ENCODE assay signal across 8 cellular contexts in the genomic region with DNA sequence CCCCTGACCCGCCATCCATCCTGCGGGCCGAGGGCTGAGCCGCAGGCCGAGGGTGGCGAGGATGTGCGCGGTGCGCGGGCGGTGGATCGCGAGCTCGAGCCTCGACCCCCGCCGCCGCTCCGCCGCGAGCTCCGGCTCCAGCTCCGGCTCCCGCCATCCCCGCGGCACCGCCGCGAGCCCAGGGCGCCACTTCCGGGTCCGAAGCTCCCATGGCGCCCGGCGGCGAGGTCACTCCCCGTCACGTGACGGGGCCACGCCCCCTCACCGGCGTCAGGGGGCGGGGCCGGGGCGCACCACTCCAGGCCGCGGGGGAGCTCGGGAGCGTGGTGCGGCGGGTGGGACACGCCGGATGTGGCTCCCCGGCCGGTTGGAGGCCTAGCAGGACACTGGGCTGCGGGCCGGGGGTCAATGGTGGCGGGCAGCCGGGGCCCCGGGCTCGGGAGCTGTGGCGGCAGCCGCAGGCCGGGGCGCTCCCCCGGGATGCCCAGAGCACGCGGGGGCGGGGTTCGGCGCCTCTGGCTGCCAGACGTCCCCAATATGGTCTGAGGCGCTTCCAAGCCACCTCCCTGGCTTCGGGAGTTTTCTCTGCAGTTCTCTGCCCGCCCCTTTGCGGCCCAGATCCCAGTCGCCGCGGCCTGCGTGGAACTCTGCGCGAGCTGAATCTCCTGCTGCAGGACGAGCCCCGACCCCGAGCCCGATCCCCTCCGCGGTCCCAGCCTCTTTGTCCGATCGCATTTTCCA. TPM values are rescaled to one million over a fixed set of nuclear protein-coding genes. Genes with fewer than 3 reads are reported as not detected.
DNase-seq lines count a peak whose midpoint lies in the region; ATAC-seq and TF ChIP-seq lines count a peak whose summit lies in the region.

A gene with protein sequence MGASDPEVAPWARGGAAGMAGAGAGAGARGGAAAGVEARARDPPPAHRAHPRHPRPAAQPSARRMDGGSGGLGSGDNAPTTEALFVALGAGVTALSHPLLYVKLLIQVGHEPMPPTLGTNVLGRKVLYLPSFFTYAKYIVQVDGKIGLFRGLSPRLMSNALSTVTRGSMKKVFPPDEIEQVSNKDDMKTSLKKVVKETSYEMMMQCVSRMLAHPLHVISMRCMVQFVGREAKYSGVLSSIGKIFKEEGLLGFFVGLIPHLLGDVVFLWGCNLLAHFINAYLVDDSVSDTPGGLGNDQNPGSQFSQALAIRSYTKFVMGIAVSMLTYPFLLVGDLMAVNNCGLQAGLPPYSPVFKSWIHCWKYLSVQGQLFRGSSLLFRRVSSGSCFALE (minus strand): TSS at position 234 of the 741 bp plus-strand sequence. CDS start 23 bp downstream, at position 211.

- H3K4me1 ChIP-seq in left ventricle myocardium inferior (peaks cover 64% of the 10 kb centered on the region), psoas muscle (peaks cover 34% of the 10 kb centered on the region), urinary bladder (ENCODE audit: insufficient read depth) (no peaks in the 10 kb centered on the region)

- H3K4me3 Mint-ChIP-seq in T-helper 1 cell treated with Interleukin-12 subunit alpha and Interleukin-12 subunit beta and Interleukin-4 antibody, amounts not matched to agents 30 μg/mL and 1 μg/mL, for 36 hours = peak within 1 kb of the TSS; percentile 100

- intact Hi-C loops in left ventricle myocardium inferior (cut with micrococcal nuclease) = no loop called here
- intact Hi-C loops in psoas muscle (cut with DNase I) = loop anchor here in 1 of 2 donors (10.0 kb wide), 1 partner anchor 221 kb away; no protein-coding TSS in a partner anchor

- peak within 1 kb of the TSS; percentile 98 for H3K27ac Mint-ChIP-seq in T-helper 1 cell treated with Interleukin-12 subunit alpha and Interleukin-12 subunit beta and Interleukin-4 antibody, amounts not matched to agents 30 μg/mL and 1 μg/mL, for 36 hours

- H3K9me3 ChIP-seq in left ventricle myocardium inferior (replicated peaks) (no peaks in the 10 kb centered on the region), psoas muscle (no peaks in the 10 kb centered on the region)

- WGBS in psoas muscle, 3 donors = 0 to 1% (median 1%) methylated on average over 63 to 90 of the region's 90 CpGs
- under 1% methylated on average over 90 of the region's 90 CpGs for whole genome bisulfite sequencing in urinary bladder

- DNase-seq in NCI-H1417 treated with DMSO at 0.1 percent for 48 hours (lab: John Stamatoyannopoulos, UW) = peak; percentile 49
- peak; percentile 75 for DNase-seq in amniotic stem cell (lab: John Stamatoyannopoulos, UW)
- peak; percentile 92 for DNase-seq in left ventricle myocardium inferior
- DNase-seq in psoas muscle = peak; percentile 89 to 96

- TF ChIP-seq CTCF in left ventricle myocardium inferior (IDR thresholded peaks at IDR 0.05; ENCODE audit: borderline replicate concordance) = peak; percentile 24
- TF ChIP-seq CTCF in psoas muscle (IDR thresholded peaks at IDR 0.05) = no peak

- ATAC-seq in HG02798 (IDR thresholded peaks at IDR 0.05; ENCODE audit: poor library complexity, unreplicated experiment) (peak; percentile 91), psoas muscle (peak; percentile 95 to 97 (median 96))

- peaks cover 15% of the 10 kb centered on the region for H3K4me1 Mint-ChIP-seq in T-helper 1 cell treated with Interleukin-12 subunit alpha and Interleukin-12 subunit beta and Interleukin-4 antibody, amounts not matched to agents 30 μg/mL and 1 μg/mL, for 36 hours (ENCODE audit: low read depth)

- peaks cover 8% of the 10 kb centered on the region for H3K27me3 Mint-ChIP-seq in T-helper 1 cell treated with Interleukin-12 subunit alpha and Interleukin-12 subunit beta and Interleukin-4 antibody, amounts not matched to agents 30 μg/mL and 1 μg/mL, for 36 hours (ENCODE audit: low read depth)

- H3K4me3 ChIP-seq in left ventricle myocardium inferior = peak within 1 kb of the TSS; percentile 96
- peak within 1 kb of the TSS; percentile 98 for H3K4me3 ChIP-seq in psoas muscle
- H3K4me3 ChIP-seq in urinary bladder (ENCODE audit: low read depth, low read length) = peak within 1 kb of the TSS; percentile 85

- H3K36me3 ChIP-seq in left ventricle myocardium inferior = peaks cover under 1% of the 10 kb centered on the region
- no peaks in the 10 kb centered on the region for H3K36me3 ChIP-seq in psoas muscle (ENCODE audit: insufficient read depth in 1 of 2, low read depth in 1 of 2)
- no peaks in the 10 kb centered on the region for H3K36me3 ChIP-seq in urinary bladder (ENCODE audit: insufficient read depth)

- no peaks in the 10 kb centered on the region for H3K9me3 Mint-ChIP-seq in T-helper 1 cell treated with Interleukin-12 subunit alpha and Interleukin-12 subunit beta and Interleukin-4 antibody, amounts not matched to agents 30 μg/mL and 1 μg/mL, for 36 hours

- H3K27me3 ChIP-seq in left ventricle myocardium inferior (ENCODE audit: low read depth) = no peaks in the 10 kb centered on the region
- no peaks in the 10 kb centered on the region for H3K27me3 ChIP-seq in psoas muscle (ENCODE audit: insufficient read depth in 3 of 3, low read length in 2 of 3)

- TF ChIP-seq POLR2A in GM15510 (IDR thresholded peaks at IDR 0.05; ENCODE audit: borderline replicate concordance, extremely low read depth, insufficient read length) = peak; percentile 98

- H3K27ac ChIP-seq in left ventricle myocardium inferior (replicated peaks) (peak within 1 kb of the TSS; percentile 98), psoas muscle (peak within 1 kb of the TSS; percentile 94), urinary bladder (ENCODE audit: low read depth) (peak within 1 kb of the TSS; percentile 92)

- H3K36me3 Mint-ChIP-seq in T-helper 1 cell treated with Interleukin-12 subunit alpha and Interleukin-12 subunit beta and Interleukin-4 antibody, amounts not matched to agents 30 μg/mL and 1 μg/mL, for 36 hours (ENCODE audit: low read depth) = peaks cover 8% of the 10 kb centered on the region

RNA-seq across cellular contexts. Expression of the gene that starts here (rescaled TPM):
- total RNA-seq in left ventricle myocardium inferior (162 TPM), psoas muscle (10 to 100 TPM; 74.6 to 89.2 (median 85.4) TPM), urinary bladder (106 TPM)
- polyA plus RNA-seq in psoas muscle (100 to 1,000 TPM; 110 to 230 (median 145) TPM), urinary bladder (184 TPM)

Comparison
In these comparisons a context has a peak if more than half of its experiments do, and no peak if none do; other contexts are left out.
1. Peak in every context shown above with its lines: DNase-seq, ATAC-seq, H3K4me3 ChIP-seq and H3K27ac ChIP-seq.